ENCODE assay signal across 28 cellular contexts in the genomic region with DNA sequence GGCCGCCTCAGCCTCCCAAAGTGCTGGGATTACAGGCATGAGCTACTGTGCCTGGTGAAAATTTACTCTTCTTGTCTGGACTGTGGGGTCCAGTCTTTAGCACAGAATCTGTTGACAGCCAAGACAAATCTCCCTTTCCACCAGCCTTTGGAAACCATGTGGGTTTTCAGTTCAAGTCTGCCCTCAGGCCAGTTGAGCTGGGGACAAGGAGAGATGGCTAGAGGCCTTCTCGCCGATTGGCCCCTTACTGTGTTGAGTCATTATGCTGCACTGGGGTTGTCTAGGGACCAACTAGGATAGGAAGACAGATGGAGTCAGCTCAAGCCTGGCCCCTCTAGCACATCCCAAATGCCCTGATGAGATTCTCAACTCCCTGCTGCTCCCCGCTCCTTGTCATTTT. TPM values are rescaled to one million over a fixed set of nuclear protein-coding genes. Genes with fewer than 3 reads are reported as not detected.
"Had no signal": no experiment of that assay in that cellular context is flagged by ENCODE, and none has a peak within 500 bp of the region (broad histone marks: within the 10 kb centered on the region; RNA-seq: fewer than 3 reads in every experiment).

No MANE protein-coding gene starts in this region.

- H3K36me3 Mint-ChIP-seq: activated naive CD4-positive, alpha-beta T cell treated with anti-CD3 and anti-CD28 coated beads, Interleukin-2, amount 10 ng/mL, durations not matched to agents 7 days and 5 days; activated naive CD8-positive, alpha-beta T cell treated with anti-CD3 and anti-CD28 coated beads for 36 hours had no signal

- DNase-seq: activated CD4-positive, alpha-beta memory T cell treated with anti-CD3 and anti-CD28 coated beads, Interleukin-2, amount 10 ng/mL, durations not matched to agents 7 days and 5 days; activated CD4-positive, alpha-beta T cell treated with anti-CD3 and anti-CD28 coated beads for 36 hours; activated CD4-positive, alpha-beta T cell treated with anti-CD3 and anti-CD28 coated beads, Interleukin-2, amount 50 U/mL, for 1 hour; activated gamma-delta T cell treated with Interleukin-2 at 50 U/mL for 16 hours; activated naive CD4-positive, alpha-beta T cell treated with anti-CD3 and anti-CD28 coated beads, Interleukin-2, amount 10 ng/mL, durations not matched to agents 7 days and 5 days; activated naive CD8-positive, alpha-beta T cell treated with anti-CD3 and anti-CD28 coated beads for 36 hours; activated T-cell treated with anti-CD3 and anti-CD28 coated beads for 4 hours; activated T-cell treated with anti-CD3 and anti-CD28 coated beads, Interleukin-2, amount 50 U/mL, for 48 hours; brain microvascular endothelial cell; MM.1S; NCI-H1105; NCI-H1436; NCI-H1694 treated with DMSO at 0.1 percent for 48 hours; NCI-H2029 treated with DMSO at 0.1 percent for 48 hours; NCI-H446; NCI-H524; NCI-H748 treated with DMSO at 0.1 percent for 48 hours; RPMI8226; T-helper 1 cell had no signal

- H3K4me3 Mint-ChIP-seq: activated CD4-positive, alpha-beta memory T cell treated with anti-CD3 and anti-CD28 coated beads, Interleukin-2, amount 10 ng/mL, durations not matched to agents 7 days and 5 days; activated CD4-positive, alpha-beta T cell treated with anti-CD3 and anti-CD28 coated beads for 36 hours; activated naive CD4-positive, alpha-beta T cell treated with anti-CD3 and anti-CD28 coated beads, Interleukin-2, amount 10 ng/mL, durations not matched to agents 7 days and 5 days; activated naive CD8-positive, alpha-beta T cell treated with anti-CD3 and anti-CD28 coated beads for 36 hours; activated T-helper 17 cell treated with anti-CD3 and anti-CD28 coated beads, Interleukin-2, amount 50 U/mL, for 72 hours had no signal

- H3K4me1 Mint-ChIP-seq: activated CD4-positive, alpha-beta memory T cell treated with anti-CD3 and anti-CD28 coated beads, Interleukin-2, amount 10 ng/mL, durations not matched to agents 7 days and 5 days; activated CD4-positive, alpha-beta T cell treated with anti-CD3 and anti-CD28 coated beads for 36 hours; activated naive CD4-positive, alpha-beta T cell treated with anti-CD3 and anti-CD28 coated beads, Interleukin-2, amount 10 ng/mL, durations not matched to agents 7 days and 5 days; activated naive CD8-positive, alpha-beta T cell treated with anti-CD3 and anti-CD28 coated beads for 36 hours; activated T-helper 17 cell treated with anti-CD3 and anti-CD28 coated beads, Interleukin-2, amount 50 U/mL, for 72 hours had no signal

- H3K4me3 ChIP-seq: cardiac muscle cell, SK-N-MC had no signal

- H3K27me3 Mint-ChIP-seq: activated CD4-positive, alpha-beta T cell treated with anti-CD3 and anti-CD28 coated beads for 36 hours; activated naive CD8-positive, alpha-beta T cell treated with anti-CD3 and anti-CD28 coated beads for 36 hours; activated T-helper 17 cell treated with anti-CD3 and anti-CD28 coated beads, Interleukin-2, amount 50 U/mL, for 72 hours had no signal

- ATAC-seq: activated CD4-positive, alpha-beta T cell treated with anti-CD3 and anti-CD28 coated beads for 36 hours; activated T-helper 17 cell treated with anti-CD3 and anti-CD28 coated beads, Interleukin-2, amount 50 U/mL, for 72 hours; Right ventricle myocardium inferior had no signal

- H3K36me3 ChIP-seq: brain microvascular endothelial cell, cardiac muscle cell had no signal

- H3K4me2 ChIP-seq: KMS-11 had no signal

- H3K27ac ChIP-seq: brain microvascular endothelial cell, cardiac muscle cell, KMS-11, SK-N-MC, VCaP had no signal

- H3K9ac ChIP-seq: KMS-11 had no signal

- H3K9me3 Mint-ChIP-seq: activated CD4-positive, alpha-beta memory T cell treated with anti-CD3 and anti-CD28 coated beads, Interleukin-2, amount 10 ng/mL, durations not matched to agents 7 days and 5 days; activated naive CD4-positive, alpha-beta T cell treated with anti-CD3 and anti-CD28 coated beads, Interleukin-2, amount 10 ng/mL, durations not matched to agents 7 days and 5 days; activated naive CD8-positive, alpha-beta T cell treated with anti-CD3 and anti-CD28 coated beads for 36 hours; activated T-helper 17 cell treated with anti-CD3 and anti-CD28 coated beads, Interleukin-2, amount 50 U/mL, for 72 hours had no signal

- H3K27me3 ChIP-seq: brain microvascular endothelial cell had no signal

- H3K27ac Mint-ChIP-seq: activated CD4-positive, alpha-beta memory T cell treated with anti-CD3 and anti-CD28 coated beads, Interleukin-2, amount 10 ng/mL, durations not matched to agents 7 days and 5 days; activated CD4-positive, alpha-beta T cell treated with anti-CD3 and anti-CD28 coated beads for 36 hours; activated naive CD4-positive, alpha-beta T cell treated with anti-CD3 and anti-CD28 coated beads, Interleukin-2, amount 10 ng/mL, durations not matched to agents 7 days and 5 days; activated naive CD8-positive, alpha-beta T cell treated with anti-CD3 and anti-CD28 coated beads for 36 hours; activated T-helper 17 cell treated with anti-CD3 and anti-CD28 coated beads, Interleukin-2, amount 50 U/mL, for 72 hours had no signal

RNA-seq across cellular contexts. Expression of a gene that starts 8.6 kb away (rescaled TPM):
- total RNA-seq: activated CD4-positive, alpha-beta memory T cell treated with anti-CD3 and anti-CD28 coated beads, Interleukin-2, amount 10 ng/mL, durations not matched to agents 7 days and 5 days; activated CD4-positive, alpha-beta T cell treated with anti-CD3 and anti-CD28 coated beads for 36 hours; activated CD8-positive, alpha-beta memory T cell treated with anti-CD3 and anti-CD28 coated beads for 36 hours; activated naive CD8-positive, alpha-beta T cell treated with anti-CD3 and anti-CD28 coated beads for 36 hours; activated T-helper 17 cell treated with anti-CD3 and anti-CD28 coated beads, Interleukin-2, amount 50 U/mL, for 72 hours; OCI-LY7; T-helper 2 cell treated with Interferon-gamma antibody and Interleukin-4, amounts not matched to agents 100 ng/mL and 5 ng/mL, for 36 hours had no signal
